ENCODE assay signal across 23 cellular contexts in the genomic region with DNA sequence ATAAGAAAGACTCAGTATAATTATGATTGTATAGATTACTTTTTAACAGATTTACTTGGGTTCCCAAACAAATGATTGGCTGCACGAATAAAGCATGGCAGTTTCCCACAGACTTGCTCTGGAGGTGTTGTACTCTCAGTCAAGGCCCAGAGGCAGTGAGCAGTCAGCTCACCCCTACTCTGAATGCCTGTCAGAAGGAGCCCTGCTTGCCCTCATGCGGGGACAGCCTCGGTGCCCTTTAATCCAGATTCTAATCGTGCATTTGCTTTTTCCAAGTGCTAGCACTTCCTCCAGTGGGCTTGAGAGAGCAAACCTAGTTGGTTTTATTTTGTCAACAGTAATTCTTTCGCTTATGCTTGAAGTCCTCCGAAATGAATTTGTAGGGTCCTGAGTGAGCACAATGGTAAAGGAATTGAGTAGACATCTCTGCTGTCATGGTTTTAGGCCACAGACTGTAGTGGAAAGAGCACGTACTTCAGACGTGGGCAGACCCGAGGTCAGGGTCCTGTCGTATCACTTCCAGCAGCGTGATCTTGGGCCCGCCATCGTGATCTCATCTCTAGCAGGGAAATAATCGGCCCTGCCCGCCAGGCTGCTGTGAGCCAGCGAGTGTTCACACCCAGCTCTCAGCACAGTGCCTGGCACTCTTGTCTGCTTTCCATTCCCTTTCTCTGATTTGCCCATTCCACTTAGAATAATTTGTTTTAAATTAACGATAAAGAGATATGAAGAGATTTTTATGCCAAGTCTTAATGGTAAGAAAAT. TPM values are rescaled to one million over a fixed set of nuclear protein-coding genes. Genes with fewer than 3 reads are reported as not detected.
DNase-seq lines count a peak whose midpoint lies in the region; ATAC-seq and TF ChIP-seq lines count a peak whose summit lies in the region.
"Had no signal": no experiment of that assay in that cellular context is flagged by ENCODE, and none has a peak within 500 bp of the region (broad histone marks: within the 10 kb centered on the region; RNA-seq: fewer than 3 reads in every experiment).

No MANE protein-coding gene starts in this region.

- no peak overlapping the region for H3K4me2 ChIP-seq in neuronal stem cell (ENCODE audit: insufficient read depth, low read length, poor library complexity, severe bottlenecking)

- no peak overlapping the region for H3K9ac ChIP-seq in neuronal stem cell (ENCODE audit: low read depth, low read length, poor library complexity)

- H3K4me3 ChIP-seq in neuronal stem cell (ENCODE audit: low read length in 2 of 2) = peak overlapping the region in 1 of 2 donors; percentile 42
- H3K4me3 ChIP-seq in suprapubic skin = no peak overlapping the region

- H4K8ac ChIP-seq in neuronal stem cell (ENCODE audit: low read depth, low read length) = no peak overlapping the region

- H3K23ac ChIP-seq in neuronal stem cell (ENCODE audit: low read depth, low read length, poor library complexity) = no peak overlapping the region

- no peak for ATAC-seq in GM21529 (IDR thresholded peaks at IDR 0.05; ENCODE audit: unreplicated experiment)

- no peak overlapping the region for H3K4ac ChIP-seq in neuronal stem cell (ENCODE audit: low read length)

- H3K14ac ChIP-seq in neuronal stem cell (ENCODE audit: low read length) = no peak overlapping the region

- no peak overlapping the region for H4K91ac ChIP-seq in neuronal stem cell (ENCODE audit: low read depth, low read length, poor library complexity)

- no peak overlapping the region for H2AFZ ChIP-seq in neuronal stem cell (ENCODE audit: low read length)

- TF ChIP-seq CTCF in RWPE1 (conservative IDR thresholded peaks at IDR 0.05; ENCODE audit: low read depth) = no peak
- TF ChIP-seq CTCF in suprapubic skin (IDR thresholded peaks at IDR 0.05) = no peak

- H3K18ac ChIP-seq in neuronal stem cell (ENCODE audit: low read length) = no peak overlapping the region

- H3K9me3 ChIP-seq in neuronal stem cell (replicated peaks in 1 of 2; ENCODE audit: control insufficient read depth in 2 of 2, insufficient read depth in 1 of 2, low read depth in 1 of 2, low read length in 2 of 2) (no peaks in the 10 kb centered on the region), suprapubic skin (no peaks in the 10 kb centered on the region)

- H3K27me3 ChIP-seq in neuronal stem cell (ENCODE audit: control insufficient read depth in 3 of 3, insufficient read depth in 3 of 3, low read depth in 1 of 3, low read length in 3 of 3) = no peaks in the 10 kb centered on the region
- no peaks in the 10 kb centered on the region for H3K27me3 ChIP-seq in suprapubic skin

- POLR2A ChIA-PET in RWPE1 (lab: Yijun Ruan, JAX; ENCODE audit: low non-redundant PET) = no interaction called here

- DNase-seq in RWPE1 (ENCODE audit: low spot score) (no peak), epithelial cell of prostate (ENCODE audit: low read depth, low spot score) (no peak), neuronal stem cell (ENCODE audit: low spot score) (no peak), suprapubic skin (ENCODE audit: low spot score in 2 of 2) (peak; percentile 50 to 53), T-helper 2 cell (no peak), dedifferentiated amniotic fluid mesenchymal stem cell (ENCODE audit: extremely low spot score) (no peak), GOT3 (lab: John Stamatoyannopoulos, UW) (no peak)
- DNase-seq: C1 segment of cervical spinal cord; CD4-positive, alpha-beta memory T cell; COR-L47; DMS53; Kasumi-1; MV-4-11; NCI-H1105; NCI-H1436 treated with DMSO at 0.1 percent for 48 hours; NCI-H187 treated with DMSO at 0.1 percent for 48 hours; NCI-H2107; NCI-H446 treated with DMSO at 0.1 percent for 48 hours; NCI-H526; RPMI8226; SHP77 treated with DMSO at 0.1 percent for 48 hours had no signal

- H3K79me1 ChIP-seq in neuronal stem cell (ENCODE audit: low read depth, low read length) = no peaks in the 10 kb centered on the region

- H2BK120ac ChIP-seq in neuronal stem cell (ENCODE audit: low read depth, low read length) = no peak overlapping the region

- peak overlapping the region; percentile 43 for H2BK12ac ChIP-seq in neuronal stem cell (ENCODE audit: low read length)

- no peak for TF ChIP-seq EP300 in suprapubic skin (IDR thresholded peaks at IDR 0.05)

- CTCF ChIA-PET in RWPE1 (lab: Yijun Ruan, JAX) = no interaction called here

- TF ChIP-seq POLR2A in suprapubic skin (IDR thresholded peaks at IDR 0.05) = no peak

- no CpG with 5 or more reads among the region's 17 CpGs for WGBS in neuronal stem cell (ENCODE audit: extremely low coverage in 2 of 2, insufficient read length in 2 of 2, insufficient replicate concordance in 1 of 2), 2 donors
- WGBS in suprapubic skin = 90% methylated on average over 17 of the region's 17 CpGs

- H3K36me3 ChIP-seq in neuronal stem cell (replicated peaks in 1 of 2; ENCODE audit: control insufficient read depth in 2 of 2, insufficient read depth in 2 of 2, low read length in 2 of 2) (no peaks in the 10 kb centered on the region), suprapubic skin (no peaks in the 10 kb centered on the region)

- H2AK5ac ChIP-seq in neuronal stem cell (ENCODE audit: low read depth, low read length) = no peak overlapping the region

- H3K4me1 ChIP-seq in neuronal stem cell (ENCODE audit: control insufficient read depth in 2 of 2, insufficient read depth in 1 of 2, low read depth in 1 of 2, low read length in 2 of 2) (no peaks in the 10 kb centered on the region), suprapubic skin (peaks cover 19% of the 10 kb centered on the region)

- H2BK15ac ChIP-seq in neuronal stem cell (ENCODE audit: low read length) = no peak overlapping the region

- H3K27ac ChIP-seq in RWPE1 (peak overlapping the region; percentile 76), epithelial cell of prostate (peak overlapping the region; percentile 90), neuronal stem cell (replicated peaks; ENCODE audit: low read length) (no peak overlapping the region), suprapubic skin (peak overlapping the region; percentile 52)
- H3K27ac ChIP-seq: HL-60 had no signal

- no peak overlapping the region for H2BK5ac ChIP-seq in neuronal stem cell (ENCODE audit: low read length)

RNA-seq across cellular contexts. Expression of a gene that starts 48.3 kb away (rescaled TPM):
- polyA plus RNA-seq in neuronal stem cell (2013, experiment 1 of 2) = 4.2 TPM
- polyA plus RNA-seq in neuronal stem cell (2013, experiment 2 of 2) = 3.7 TPM
- 1 to 10 TPM; 3.3 to 8.0 (median 4.6) TPM for total RNA-seq in suprapubic skin

RNA-seq across cellular contexts. Expression of a gene that starts 48.4 kb away (rescaled TPM):
- polyA plus RNA-seq in neuronal stem cell (2013, experiment 1 of 2) = 21.4 TPM
- polyA plus RNA-seq in neuronal stem cell (2013, experiment 2 of 2) = 21.1 TPM
- 10 to 100 TPM; 23.4 to 30.8 (median 27.1) TPM for total RNA-seq in suprapubic skin

Comparison
In these comparisons a context has a peak if more than half of its experiments do, and no peak if none do; other contexts are left out.
1. DNase-seq: peak in suprapubic skin (2 of 2); none in RWPE1 (single experiment), epithelial cell of prostate (single experiment), neuronal stem cell (single experiment), T-helper 2 cell (0 of 5), dedifferentiated amniotic fluid mesenchymal stem cell (single experiment) and GOT3 (single experiment).